Comparison of ENCODE assay signal across 1 cellular context in genomic region chr7:77873416-77874327, GRCh38.
TF ChIP-seq lines count a peak whose summit lies in the region.
"Not testable (repeated sequence)": the region's sequence is repeated elsewhere in the genome, so short reads cannot be mapped to it uniquely, and the experiment has no call there.

No MANE protein-coding gene starts in this region.

TF ChIP-seq in K562, 482 proteins besides CTCF, POLR2A, EP300 and RAD21 (continued from another document and continues in another):
- peak; percentile 72 for TF ChIP-seq HES1 (IDR thresholded peaks at IDR 0.05; ENCODE audit: low read depth)
- peak; percentile 78 for TF ChIP-seq BHLHE40 (IDR thresholded peaks at IDR 0.05; ENCODE audit: low read length)
- peak; percentile 99 for TF ChIP-seq CTBP1 (IDR thresholded peaks at IDR 0.05; ENCODE audit: borderline replicate concordance)
- peak; percentile 90 for TF ChIP-seq ZNF24 (IDR thresholded peaks at IDR 0.05)
- TF ChIP-seq ATF3 (IDR thresholded peaks at IDR 0.05) = peak; percentile 58; the same call in 1 of the 2 replicates
- not testable (repeated sequence) for TF ChIP-seq ATF3 (CRISPR knock-in tag; conservative IDR thresholded peaks at IDR 0.05); ETV6 (CRISPR knock-in tag; IDR thresholded peaks at IDR 0.05; ENCODE audit: borderline replicate concordance); MYNN (CRISPR knock-in tag; IDR thresholded peaks at IDR 0.05); PBX2 (CRISPR knock-in tag; IDR thresholded peaks at IDR 0.05; ENCODE audit: low read depth); NR4A1 (CRISPR knock-in tag; IDR thresholded peaks at IDR 0.05); CREB1 (CRISPR knock-in tag; IDR thresholded peaks at IDR 0.05); TEAD4 (CRISPR knock-in tag; IDR thresholded peaks at IDR 0.05; ENCODE audit: borderline replicate concordance)
- TF ChIP-seq MTA2 (IDR thresholded peaks at IDR 0.05; ENCODE audit: low read depth) = peak; percentile 97
- TF ChIP-seq SRF (CRISPR knock-in tag; IDR thresholded peaks at IDR 0.05) = peak in 1 of 2 experiments; percentile 73; a peak in 1 of 4 replicates
- TF ChIP-seq CXXC5 (CRISPR knock-in tag; IDR thresholded peaks at IDR 0.05) = peak; percentile 74
- peak in 1 of 2 experiments; percentile 67; a peak in 1 of 4 replicates for TF ChIP-seq ETV6 (IDR thresholded peaks at IDR 0.05; ENCODE audit: borderline replicate concordance in 1 of 2, low read depth in 2 of 2, low read length in 1 of 2)
- 0 out of 2 replicates have a peak, but pooled peaks have one; percentile 23 for TF ChIP-seq PKNOX1 (IDR thresholded peaks at IDR 0.05)
- peak; percentile 56; the same call in 1 of the 2 replicates for TF ChIP-seq MYNN (IDR thresholded peaks at IDR 0.05)
- TF ChIP-seq ZMIZ1 (IDR thresholded peaks at IDR 0.05; ENCODE audit: low read depth in 2 of 2, low read length in 2 of 2) = peak in 1 of 2 experiments; percentile 92; a peak in 2 of 4 replicates
- peak; percentile 15; the same call in 1 of the 2 replicates for TF ChIP-seq PBX2 (tag; conservative IDR thresholded peaks at IDR 0.05; ENCODE audit: low read depth)
- peak; percentile 99 for TF ChIP-seq CBFA2T3 (IDR thresholded peaks at IDR 0.05)
- TF ChIP-seq SMARCC2 (IDR thresholded peaks at IDR 0.05; ENCODE audit: low read depth) = peak; percentile 87
- 0 out of 2 replicates have a peak, but pooled peaks have one; percentile 73 for TF ChIP-seq NR4A1 (tag; IDR thresholded peaks at IDR 0.05)
- peak; percentile 78 for TF ChIP-seq HDAC3 (IDR thresholded peaks at IDR 0.05; ENCODE audit: borderline replicate concordance, partially characterized antibody)
- TF ChIP-seq MECOM (CRISPR knock-in tag; IDR thresholded peaks at IDR 0.05) = peak; percentile 91
- 0 out of 2 replicates have a peak, but pooled peaks have one; percentile 18 for TF ChIP-seq PHTF2 (CRISPR knock-in tag; IDR thresholded peaks at IDR 0.05)
- TF ChIP-seq CC2D1A (IDR thresholded peaks at IDR 0.05) = peak; percentile 94
- peak; percentile 67; the same call in 1 of the 2 replicates for TF ChIP-seq MTA3 (IDR thresholded peaks at IDR 0.05; ENCODE audit: borderline replicate concordance)
- TF ChIP-seq ETS1 (conservative IDR thresholded peaks at IDR 0.05; ENCODE audit: control insufficient read depth, low read depth, low read length) = peak; percentile 82
- TF ChIP-seq ARID1B (IDR thresholded peaks at IDR 0.05) = peak; percentile 98
- TF ChIP-seq MEIS2 (IDR thresholded peaks at IDR 0.05; ENCODE audit: partially characterized antibody) = peak; percentile 54
- peak; percentile 49 for TF ChIP-seq FOSL1 (tag; conservative IDR thresholded peaks at IDR 0.05)
- peak; percentile 98 to 99 for TF ChIP-seq KDM1A (IDR thresholded peaks at IDR 0.05)
- peak; percentile 37; the same call in 1 of the 2 replicates for TF ChIP-seq TCF7 (IDR thresholded peaks at IDR 0.05; ENCODE audit: borderline replicate concordance)
- peak; percentile 45; the same call in 1 of the 2 replicates for TF ChIP-seq ZNF766 (CRISPR knock-in tag; conservative IDR thresholded peaks at IDR 0.05)
- peak; percentile 93 to 97 for TF ChIP-seq FOXA3 (CRISPR knock-in tag; conservative IDR thresholded peaks at IDR 0.05 in 1 of 2, IDR thresholded peaks at IDR 0.05 in 1 of 2)
- peak; percentile 83; the same call in 1 of the 2 replicates for TF ChIP-seq NCOA1 (IDR thresholded peaks at IDR 0.05; ENCODE audit: low read depth)
- peak; percentile 59; the same call in 1 of the 2 replicates for TF ChIP-seq JUND (IDR thresholded peaks at IDR 0.05; ENCODE audit: borderline replicate concordance, low read depth, low read length)
- TF ChIP-seq JUND (tag; IDR thresholded peaks at IDR 0.05; ENCODE audit: borderline replicate concordance, low read depth, low read length) = peak; percentile 15; the same call in 1 of the 3 replicates
- peak; percentile 45 for TF ChIP-seq NEUROD1 (IDR thresholded peaks at IDR 0.05; ENCODE audit: borderline replicate concordance, low read depth, low read length, partially characterized antibody)
- peak; percentile 59; the same call in 1 of the 2 replicates for TF ChIP-seq CREB1 (IDR thresholded peaks at IDR 0.05)
- TF ChIP-seq TCF3 (CRISPR knock-in tag; IDR thresholded peaks at IDR 0.05) = peak; percentile 99
- peak; percentile 71; the same call in 1 of the 2 replicates for TF ChIP-seq TFAP4 (CRISPR knock-in tag; IDR thresholded peaks at IDR 0.05; ENCODE audit: borderline replicate concordance)
- TF ChIP-seq VEZF1 (CRISPR knock-in tag; IDR thresholded peaks at IDR 0.05) = peak; percentile 58
- TF ChIP-seq NFIC (IDR thresholded peaks at IDR 0.05) = peak; percentile 94
- peak; percentile 48; the same call in 1 of the 2 replicates for TF ChIP-seq ESRRA (IDR thresholded peaks at IDR 0.05; ENCODE audit: borderline replicate concordance, low read depth)
- peak; percentile 50; the same call in 1 of the 2 replicates for TF ChIP-seq ETV5 (CRISPR knock-in tag; IDR thresholded peaks at IDR 0.05; ENCODE audit: low read depth)
- TF ChIP-seq KHSRP (IDR thresholded peaks at IDR 0.05) = peak; percentile 29; the same call in 1 of the 2 replicates
- TF ChIP-seq ZNF584 (CRISPR knock-in tag; IDR thresholded peaks at IDR 0.05; ENCODE audit: low read depth) = peak; percentile 73
- TF ChIP-seq SMAD1 (IDR thresholded peaks at IDR 0.05; ENCODE audit: low read depth, low read length, partially characterized antibody) = peak; percentile 37
- TF ChIP-seq NONO (IDR thresholded peaks at IDR 0.05; ENCODE audit: low read depth in 2 of 2, low read length in 1 of 2) = peak in 1 of 2 experiments; percentile 72; a peak in 1 of 4 replicates
- peak; percentile 63; the same call in 1 of the 2 replicates for TF ChIP-seq EHMT2 (IDR thresholded peaks at IDR 0.05)
- peak in 1 of 2 experiments; percentile 64; a peak in 2 of 4 replicates for TF ChIP-seq MNT (conservative IDR thresholded peaks at IDR 0.05)
- TF ChIP-seq HDAC1 (IDR thresholded peaks at IDR 0.05) = peak; percentile 57 to 91; a peak in 3 of 4 replicates
- TF ChIP-seq PML (IDR thresholded peaks at IDR 0.05; ENCODE audit: low read length) = peak; percentile 92
- peak; percentile 97 for TF ChIP-seq TEAD4 (IDR thresholded peaks at IDR 0.05; ENCODE audit: low read length)
- 0 out of 2 replicates have a peak, but pooled peaks have one; percentile 59 for TF ChIP-seq ZKSCAN8 (CRISPR knock-in tag; IDR thresholded peaks at IDR 0.05)
- peak; percentile 63 for TF ChIP-seq NFE2 (IDR thresholded peaks at IDR 0.05; ENCODE audit: low read depth)
- peak; percentile 26 for TF ChIP-seq ZFP36 (IDR thresholded peaks at IDR 0.05; ENCODE audit: low read depth, low read length, partially characterized antibody)
- peak; percentile 62; the same call in 1 of the 2 replicates for TF ChIP-seq ZNF263 (CRISPR knock-in tag; IDR thresholded peaks at IDR 0.05; ENCODE audit: borderline replicate concordance)
